12 cellular contexts compared by ENCODE assay signal in the genomic region with DNA sequence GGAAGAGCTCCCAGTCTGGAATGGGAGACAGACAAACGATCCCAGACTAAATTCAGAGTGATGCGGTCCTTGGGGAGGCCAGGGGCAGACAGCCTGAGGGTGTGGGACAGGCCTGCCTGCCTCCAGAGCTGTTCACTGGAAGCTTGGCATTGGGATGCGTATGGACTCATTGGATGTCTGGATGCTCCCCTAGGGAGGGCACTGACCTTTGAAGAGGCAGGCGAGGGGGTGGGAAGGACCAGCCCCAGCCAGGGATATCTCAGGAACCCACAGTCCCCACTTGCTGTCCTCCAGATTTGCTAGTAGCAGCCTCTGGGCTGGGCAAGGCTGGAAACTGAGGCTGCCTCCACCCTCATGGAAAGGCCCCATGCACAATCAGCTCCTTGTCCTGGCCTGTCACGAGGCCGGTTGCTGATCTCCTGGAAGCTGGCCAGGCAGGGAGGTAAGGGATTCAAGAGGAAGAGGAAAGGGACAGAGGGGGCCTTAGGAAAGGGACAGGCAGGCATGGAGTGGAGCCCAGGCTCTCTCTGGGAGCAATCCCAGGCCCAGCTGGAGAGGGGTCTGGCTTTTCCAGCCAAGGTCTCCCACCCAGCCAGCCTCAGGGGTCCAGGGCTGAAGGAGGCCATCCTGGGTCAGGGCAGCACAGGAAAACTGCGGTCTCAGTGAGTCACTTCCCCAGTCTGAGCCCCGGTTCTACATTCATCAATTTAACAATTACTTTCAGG.
DNase-seq lines count a peak whose midpoint lies in the region; ATAC-seq and TF ChIP-seq lines count a peak whose summit lies in the region.
"Had no signal": no experiment of that assay in that cellular context is flagged by ENCODE, and none has a peak within 500 bp of the region (broad histone marks: within the 10 kb centered on the region; RNA-seq: fewer than 3 reads in every experiment).

No MANE protein-coding gene starts in this region.

- H3K27ac ChIP-seq in neural progenitor cell = no peak overlapping the region
- H3K27ac ChIP-seq: 22Rv1 had no signal

- H3K4me3 ChIP-seq in neural progenitor cell = no peak overlapping the region

- peak overlapping the region; percentile 81 for H3K27ac Mint-ChIP-seq in neural progenitor cell
- H3K27ac Mint-ChIP-seq: stimulated activated naive B cell treated with anti-CD40 and anti-IgM and Interleukin-4, amounts not matched to agents 10 μg/mL and 1 μg/mL and 100 μg/mL, for 72 hours had no signal

- peaks cover 25% of the 10 kb centered on the region for H3K4me1 ChIP-seq in neural progenitor cell

- peaks cover 58% of the 10 kb centered on the region for H3K4me1 Mint-ChIP-seq in neural progenitor cell
- H3K4me1 Mint-ChIP-seq: stimulated activated naive B cell treated with anti-CD40 and anti-IgM and Interleukin-4, amounts not matched to agents 10 μg/mL and 1 μg/mL and 100 μg/mL, for 72 hours had no signal

- H3K79me2 ChIP-seq in neural progenitor cell (ENCODE audit: low read depth) = no peaks in the 10 kb centered on the region

- H4K20me1 ChIP-seq in neural progenitor cell (ENCODE audit: low read depth) = no peaks in the 10 kb centered on the region

- no peaks in the 10 kb centered on the region for H3K9me3 ChIP-seq in neural progenitor cell (ENCODE audit: low read depth)

- no peaks in the 10 kb centered on the region for H3K36me3 Mint-ChIP-seq in neural progenitor cell
- H3K36me3 Mint-ChIP-seq: stimulated activated naive B cell treated with anti-CD40 and anti-IgM and Interleukin-4, amounts not matched to agents 10 μg/mL and 1 μg/mL and 100 μg/mL, for 72 hours had no signal

- no peak for TF ChIP-seq CTCF in neural progenitor cell (IDR thresholded peaks at IDR 0.05)

- no peaks in the 10 kb centered on the region for H3K36me3 ChIP-seq in neural progenitor cell

- H2AFZ ChIP-seq in neural progenitor cell (replicated peaks) = no peak overlapping the region

- DNase-seq in DMS 273 (lab: John Stamatoyannopoulos, UW; ENCODE audit: unreplicated experiment) (peak; percentile 12), DMS 273 treated with DMSO at 0.1 percent for 48 hours (lab: John Stamatoyannopoulos, UW) (no peak), foreskin melanocyte (peak; percentile 72), neural progenitor cell (ENCODE audit: low spot score) (no peak), NCI-H774 (lab: John Stamatoyannopoulos, UW) (no peak)
- DNase-seq: NCI-H2171; SHP77; stimulated activated naive B cell treated with anti-CD40 and anti-IgM and Interleukin-4, amounts not matched to agents 10 μg/mL and 1 μg/mL and 100 μg/mL, for 72 hours had no signal

- no peaks in the 10 kb centered on the region for H3K27me3 ChIP-seq in neural progenitor cell

- no peak overlapping the region for H3K4me3 Mint-ChIP-seq in neural progenitor cell
- H3K4me3 Mint-ChIP-seq: stimulated activated naive B cell treated with anti-CD40 and anti-IgM and Interleukin-4, amounts not matched to agents 10 μg/mL and 1 μg/mL and 100 μg/mL, for 72 hours had no signal

- H3K27me3 Mint-ChIP-seq in neural progenitor cell (ENCODE audit: insufficient read depth, low read depth) = peaks cover 21% of the 10 kb centered on the region

- no peak overlapping the region for H3K9ac ChIP-seq in neural progenitor cell

- H3F3A ChIP-seq in neural progenitor cell (ENCODE audit: low read depth) = peaks cover 3% of the 10 kb centered on the region

- no peak overlapping the region for H3K4me2 ChIP-seq in neural progenitor cell

- ATAC-seq in GM21576 (IDR thresholded peaks at IDR 0.05; ENCODE audit: unreplicated experiment) = no peak
- ATAC-seq in GM19455 (IDR thresholded peaks at IDR 0.05; ENCODE audit: unreplicated experiment) = no peak
- ATAC-seq in HG03039 (IDR thresholded peaks at IDR 0.05; ENCODE audit: unreplicated experiment) = no peak
- ATAC-seq: stimulated activated naive B cell treated with anti-CD40 and anti-IgM and Interleukin-4, amounts not matched to agents 10 μg/mL and 1 μg/mL and 100 μg/mL, for 72 hours had no signal

- peaks cover 3% of the 10 kb centered on the region for H3K9me3 Mint-ChIP-seq in neural progenitor cell
- H3K9me3 Mint-ChIP-seq: stimulated activated naive B cell treated with anti-CD40 and anti-IgM and Interleukin-4, amounts not matched to agents 10 μg/mL and 1 μg/mL and 100 μg/mL, for 72 hours had no signal

Comparison
In these comparisons a context has a peak if more than half of its experiments do, and no peak if none do; other contexts are left out.
1. DNase-seq: peak in DMS 273 (single experiment) and foreskin melanocyte (single experiment); none in DMS 273 treated with DMSO at 0.1 percent for 48 hours (single experiment), neural progenitor cell (single experiment) and NCI-H774 (single experiment).